1 cellular context compared by ENCODE assay signal in genomic region chr12:6889775-6890573, GRCh38.
A peak's percentile ranks its signal among the peaks of the same experiment; 100 is the strongest.
TF ChIP-seq lines count a peak whose summit lies in the region.

No MANE protein-coding gene starts in this region.

TF ChIP-seq in A549, 52 proteins besides CTCF, POLR2A, EP300 and RAD21:
- TF ChIP-seq RARB (CRISPR knock-in tag; IDR thresholded peaks at IDR 0.05) = 0 out of 2 replicates have a peak, but pooled peaks have one; percentile 3
